8 cellular contexts compared by ENCODE assay signal in the genomic region with DNA sequence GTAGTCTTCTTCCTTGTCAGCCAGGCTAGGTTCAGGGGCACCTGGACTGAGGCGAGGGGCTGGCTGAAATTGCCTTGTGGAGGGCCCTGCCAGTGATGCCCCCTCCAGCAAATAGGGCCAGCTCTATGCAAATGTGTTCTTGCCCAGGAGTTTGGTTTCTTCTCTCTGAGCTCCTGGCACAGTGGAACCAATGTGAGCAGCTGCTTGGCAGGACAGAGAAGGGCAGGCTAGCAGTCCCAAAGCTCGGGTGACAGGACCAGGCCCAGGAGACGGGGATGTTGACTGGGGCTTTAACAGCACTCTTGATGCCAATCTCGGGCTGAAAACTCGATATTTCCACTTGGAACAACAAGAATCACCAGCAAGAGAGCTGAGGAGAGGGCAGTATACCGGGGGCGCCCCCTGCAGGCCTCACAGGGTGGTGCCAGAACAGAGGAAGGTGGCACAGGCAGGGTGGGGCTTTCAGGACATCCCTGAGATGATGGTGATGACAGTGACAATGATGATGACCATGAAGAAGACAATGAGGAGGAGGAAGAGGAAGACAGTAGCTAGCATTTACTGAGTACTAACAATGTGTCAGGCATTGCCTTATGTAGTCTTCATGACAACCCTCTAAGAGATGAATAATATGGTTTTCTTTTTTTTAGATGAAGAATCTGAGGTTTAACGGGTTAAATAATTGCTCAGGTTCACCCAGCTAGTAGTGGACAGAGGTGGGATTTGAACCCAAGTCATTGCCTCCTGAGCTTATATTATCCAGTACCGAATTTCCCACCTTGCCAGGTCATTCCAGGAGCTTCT. TPM values are rescaled to one million over a fixed set of nuclear protein-coding genes. Genes with fewer than 3 reads are reported as not detected.
DNase-seq lines count a peak whose midpoint lies in the region; ATAC-seq and TF ChIP-seq lines count a peak whose summit lies in the region.

No MANE protein-coding gene starts in this region.

- no peaks in the 10 kb centered on the region for H4K20me1 ChIP-seq in OCI-LY1 (ENCODE audit: insufficient read depth, low read length)

- H3K27me3 ChIP-seq in OCI-LY1 (ENCODE audit: insufficient read depth, low read length) = no peaks in the 10 kb centered on the region
- peaks cover 0 to 40% (median 24%) of the 10 kb centered on the region in 3 donors for H3K27me3 ChIP-seq in sigmoid colon

- H3K27me3 Mint-ChIP-seq in activated T-helper 2 cell treated with anti-CD3 and anti-CD28 coated beads, Interferon-gamma antibody, Interleukin-2, Interleukin-4, amounts not matched to agents 10 μg/mL and 5 μg/mL and 100 μg/mL, durations not matched to agents 14 hours and 24 hours and 36 hours (ENCODE audit: low read depth) = peaks cover 47% of the 10 kb centered on the region

- TF ChIP-seq EP300 in sigmoid colon (IDR thresholded peaks at IDR 0.05) = no peak

- no peaks in the 10 kb centered on the region for H3F3A ChIP-seq in OCI-LY1 (ENCODE audit: insufficient read depth, low read length)

- H3K4me3 ChIP-seq in OCI-LY1 (ENCODE audit: low read depth, low read length, poor library complexity, severe bottlenecking) (no peak overlapping the region), sigmoid colon (no peak overlapping the region)

- no peaks in the 10 kb centered on the region for H3K9me3 ChIP-seq in OCI-LY1 (ENCODE audit: low read length)
- no peaks in the 10 kb centered on the region for H3K9me3 ChIP-seq in sigmoid colon

- peak; percentile 72 for ATAC-seq in HG02759 (IDR thresholded peaks at IDR 0.05; ENCODE audit: unreplicated experiment)

- H2AFZ ChIP-seq in OCI-LY1 (ENCODE audit: low read length) = no peak overlapping the region

- no peak overlapping the region for H3K4me3 Mint-ChIP-seq in activated T-helper 2 cell treated with anti-CD3 and anti-CD28 coated beads, Interferon-gamma antibody, Interleukin-2, Interleukin-4, amounts not matched to agents 10 μg/mL and 5 μg/mL and 100 μg/mL, durations not matched to agents 14 hours and 24 hours and 36 hours (ENCODE audit: low read depth)

- WGBS in sigmoid colon, 2 donors = 21 to 29% methylated on average over 9 of the region's 9 CpGs

- no peak for TF ChIP-seq POLR2A in sigmoid colon (IDR thresholded peaks at IDR 0.05)

- no peak overlapping the region for H3K9ac ChIP-seq in OCI-LY1 (ENCODE audit: low read length)

- no peaks in the 10 kb centered on the region for H3K9me3 Mint-ChIP-seq in activated T-helper 2 cell treated with anti-CD3 and anti-CD28 coated beads, Interferon-gamma antibody, Interleukin-2, Interleukin-4, amounts not matched to agents 10 μg/mL and 5 μg/mL and 100 μg/mL, durations not matched to agents 14 hours and 24 hours and 36 hours

- H3K27ac Mint-ChIP-seq in activated T-helper 2 cell treated with anti-CD3 and anti-CD28 coated beads, Interferon-gamma antibody, Interleukin-2, Interleukin-4, amounts not matched to agents 10 μg/mL and 5 μg/mL and 100 μg/mL, durations not matched to agents 14 hours and 24 hours and 36 hours = no peak overlapping the region

- H3K4me2 ChIP-seq in OCI-LY1 (ENCODE audit: low read length) = no peak overlapping the region

- DNase-seq in DMS 273 (lab: John Stamatoyannopoulos, UW; ENCODE audit: unreplicated experiment) = peak; percentile 60
- DNase-seq in DMS 273 treated with DMSO at 0.1 percent for 48 hours (lab: John Stamatoyannopoulos, UW) = no peak
- DNase-seq in activated T-helper 2 cell treated with anti-CD3 and anti-CD28 coated beads, Interferon-gamma antibody, Interleukin-2, Interleukin-4, amounts not matched to agents 10 μg/mL and 5 μg/mL and 100 μg/mL, durations not matched to agents 14 hours and 24 hours and 36 hours (ENCODE audit: low spot score) = peak; percentile 60
- peak; percentile 33 for DNase-seq in glomerular visceral epithelial cell (ENCODE audit: extremely low spot score)
- no peak for DNase-seq in sigmoid colon
- no peak for DNase-seq in cerebellar nuclear complex (lab: John Stamatoyannopoulos, UW)

- H3K36me3 ChIP-seq in OCI-LY1 (ENCODE audit: insufficient read depth, low read length) (no peaks in the 10 kb centered on the region), sigmoid colon (no peaks in the 10 kb centered on the region)

- TF ChIP-seq CTCF in OCI-LY1 (IDR thresholded peaks at IDR 0.05; ENCODE audit: low read length) = peak; percentile 95
- TF ChIP-seq CTCF in sigmoid colon (IDR thresholded peaks at IDR 0.05) = peak; percentile 10 to 62 (median 54)

- no peaks in the 10 kb centered on the region for H3K79me2 ChIP-seq in OCI-LY1 (ENCODE audit: insufficient read depth, low read length)

- H3K36me3 Mint-ChIP-seq in activated T-helper 2 cell treated with anti-CD3 and anti-CD28 coated beads, Interferon-gamma antibody, Interleukin-2, Interleukin-4, amounts not matched to agents 10 μg/mL and 5 μg/mL and 100 μg/mL, durations not matched to agents 14 hours and 24 hours and 36 hours (ENCODE audit: low read depth) = no peaks in the 10 kb centered on the region

- H3K4me1 ChIP-seq in OCI-LY1 (ENCODE audit: insufficient read depth, low read length, severe bottlenecking) (no peaks in the 10 kb centered on the region), sigmoid colon (peaks cover 0 to 3% (median 1%) of the 10 kb centered on the region in 4 donors)

- peaks cover 11% of the 10 kb centered on the region for H3K4me1 Mint-ChIP-seq in activated T-helper 2 cell treated with anti-CD3 and anti-CD28 coated beads, Interferon-gamma antibody, Interleukin-2, Interleukin-4, amounts not matched to agents 10 μg/mL and 5 μg/mL and 100 μg/mL, durations not matched to agents 14 hours and 24 hours and 36 hours (ENCODE audit: low read depth)

- no peaks in the 10 kb centered on the region for H3K9me2 ChIP-seq in OCI-LY1 (ENCODE audit: low read depth, low read length)

- intact Hi-C loops in activated T-helper 2 cell treated with anti-CD3 and anti-CD28 coated beads, Interferon-gamma antibody, Interleukin-2, Interleukin-4, amounts not matched to agents 10 μg/mL and 5 μg/mL and 100 μg/mL, durations not matched to agents 14 hours and 24 hours and 36 hours (cut with micrococcal nuclease) = loop anchor here (1.0 kb wide), 2 partner anchors 8 to 32 kb away; partner anchors contain the start of gene KCNJ10
- intact Hi-C loops in sigmoid colon (cut with DNase I) = no loop called here

- H3K27ac ChIP-seq in OCI-LY1 (ENCODE audit: low read depth, low read length, poor library complexity, severe bottlenecking) (no peak overlapping the region), sigmoid colon (no peak overlapping the region)

RNA-seq across cellular contexts. Expression of gene KCNJ9, which starts 2.7 kb away (rescaled TPM):
- not detected in 2 replicates for total RNA-seq in activated T-helper 2 cell treated with anti-CD3 and anti-CD28 coated beads, Interferon-gamma antibody, Interleukin-2, Interleukin-4, amounts not matched to agents 10 μg/mL and 5 μg/mL and 100 μg/mL, durations not matched to agents 14 hours and 24 hours and 36 hours
- total RNA-seq in sigmoid colon = under 1 TPM; under 0.01 to 0.36 (median 0.27) TPM
- polyA plus RNA-seq in sigmoid colon = under 1 TPM in 1 of 3 donors, not detected in 2; 0.22 TPM

RNA-seq across cellular contexts. Expression of gene KCNJ10, which starts 8.6 kb away (rescaled TPM):
- 0.11 TPM in 1 of 2 replicates, not detected in the other for total RNA-seq in activated T-helper 2 cell treated with anti-CD3 and anti-CD28 coated beads, Interferon-gamma antibody, Interleukin-2, Interleukin-4, amounts not matched to agents 10 μg/mL and 5 μg/mL and 100 μg/mL, durations not matched to agents 14 hours and 24 hours and 36 hours
- under 1 TPM in 2 of 4 donors, not detected in 2; 0.27 to 0.36 TPM for total RNA-seq in sigmoid colon
- 1 to 10 TPM in 1 of 3 donors, under 1 TPM in 1, not detected in 1; 0.23 to 1.3 TPM for polyA plus RNA-seq in sigmoid colon

RNA-seq across cellular contexts. Expression of gene IGSF8, which starts 19.8 kb away (rescaled TPM):
- total RNA-seq in activated T-helper 2 cell treated with anti-CD3 and anti-CD28 coated beads, Interferon-gamma antibody, Interleukin-2, Interleukin-4, amounts not matched to agents 10 μg/mL and 5 μg/mL and 100 μg/mL, durations not matched to agents 14 hours and 24 hours and 36 hours = 34.1 and 35.0 TPM in 2 replicates
- 10 to 100 TPM; 11.1 to 11.4 (median 11.3) TPM for total RNA-seq in sigmoid colon
- 10 to 100 TPM in 1 of 3 donors, 1 to 10 TPM in 2; 4.8 to 34.9 (median 7.2) TPM for polyA plus RNA-seq in sigmoid colon

RNA-seq across cellular contexts. Expression of gene ATP1A2, which starts 37.0 kb away (rescaled TPM):
- total RNA-seq in activated T-helper 2 cell treated with anti-CD3 and anti-CD28 coated beads, Interferon-gamma antibody, Interleukin-2, Interleukin-4, amounts not matched to agents 10 μg/mL and 5 μg/mL and 100 μg/mL, durations not matched to agents 14 hours and 24 hours and 36 hours = not detected in 2 replicates
- 100 to 1,000 TPM in 2 of 4 donors, 10 to 100 TPM in 2; 60.7 to 153 (median 102) TPM for total RNA-seq in sigmoid colon
- 1 to 10 TPM in 2 of 3 donors, under 1 TPM in 1; 0.92 to 5.7 (median 1.8) TPM for polyA plus RNA-seq in sigmoid colon

RNA-seq across cellular contexts. Expression of gene PIGM, which starts 46.8 kb away (rescaled TPM):
- total RNA-seq in activated T-helper 2 cell treated with anti-CD3 and anti-CD28 coated beads, Interferon-gamma antibody, Interleukin-2, Interleukin-4, amounts not matched to agents 10 μg/mL and 5 μg/mL and 100 μg/mL, durations not matched to agents 14 hours and 24 hours and 36 hours = 6.7 and 7.1 TPM in 2 replicates
- 1 to 10 TPM; 3.3 to 4.7 (median 4.5) TPM for total RNA-seq in sigmoid colon
- polyA plus RNA-seq in sigmoid colon = 1 to 10 TPM in 1 of 3 donors, under 1 TPM in 2; 0.60 to 3.6 (median 0.69) TPM

Comparison
In these comparisons a context has a peak if more than half of its experiments do, and no peak if none do; other contexts are left out.
1. DNase-seq: peak in DMS 273 (single experiment), activated T-helper 2 cell treated with anti-CD3 and anti-CD28 coated beads, Interferon-gamma antibody, Interleukin-2, Interleukin-4, amounts not matched to agents 10 μg/mL and 5 μg/mL and 100 μg/mL, durations not matched to agents 14 hours and 24 hours and 36 hours (single experiment) and glomerular visceral epithelial cell (single experiment); none in DMS 273 treated with DMSO at 0.1 percent for 48 hours (single experiment), sigmoid colon (single experiment) and cerebellar nuclear complex (0 of 2).